Comparison of ENCODE assay signal across 26 cellular contexts in the genomic region with DNA sequence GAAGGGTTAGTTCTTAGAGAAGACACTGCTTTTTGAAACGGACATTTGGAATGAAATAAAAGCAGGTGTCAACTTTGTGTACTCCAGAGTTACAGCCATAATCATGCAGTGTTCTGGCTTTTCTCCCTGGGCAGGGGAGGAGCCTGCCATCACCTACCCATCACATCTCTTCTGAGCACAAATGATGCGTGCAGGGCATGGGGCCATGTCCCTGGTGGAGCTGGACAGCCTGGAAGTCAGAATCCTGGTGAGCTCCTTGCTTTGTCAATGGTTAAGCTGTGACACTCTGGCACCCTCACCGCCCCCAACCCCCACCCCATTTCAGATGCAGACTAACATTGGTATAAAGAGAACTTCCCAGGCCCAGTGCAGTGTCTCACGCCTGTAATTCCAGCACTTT.
"Had no signal": no experiment of that assay in that cellular context is flagged by ENCODE, and none has a peak within 500 bp of the region (broad histone marks: within the 10 kb centered on the region; RNA-seq: fewer than 3 reads in every experiment).

No MANE protein-coding gene starts in this region.

- H3K27me3 Mint-ChIP-seq: activated CD8-positive, alpha-beta T cell treated with anti-CD3 and anti-CD28 coated beads for 36 hours; activated naive CD4-positive, alpha-beta T cell treated with anti-CD3 and anti-CD28 coated beads, Interleukin-2, amount 50 U/mL, for 24 hours; activated T-helper 17 cell treated with anti-CD3 and anti-CD28 coated beads, Interleukin-2, amount 50 U/mL, for 72 hours had no signal

- H3K4me3 ChIP-seq: breast epithelium, left lung, pancreas, prostate gland, stomach, thyroid gland had no signal

- H3K36me3 Mint-ChIP-seq: activated naive CD4-positive, alpha-beta T cell treated with anti-CD3 and anti-CD28 coated beads, Interleukin-2, amount 50 U/mL, for 24 hours; mesothelial cell of epicardium; naive thymus-derived CD4-positive, alpha-beta T cell; stimulated activated naive B cell treated with anti-CD40 and anti-IgM and Interleukin-4, amounts not matched to agents 10 μg/mL and 1 μg/mL and 100 μg/mL, for 72 hours had no signal

- H3K27ac ChIP-seq: breast epithelium, epithelial cell of prostate, left lung, pancreas, prostate gland, stomach, thyroid gland had no signal

- H3K27me3 ChIP-seq: breast epithelium, left lung, pancreas, stomach, thyroid gland had no signal

- H3K36me3 ChIP-seq: breast epithelium, left lung, pancreas, prostate gland, stomach, thyroid gland had no signal

- H3K4me1 ChIP-seq: breast epithelium, left lung, pancreas, prostate gland, stomach had no signal

- H3K4me1 Mint-ChIP-seq: activated B cell treated with CpG ODN at 0.5 μM for 24 hours; mesothelial cell of epicardium; stimulated activated naive B cell treated with anti-CD40 and anti-IgM and Interleukin-4, amounts not matched to agents 10 μg/mL and 1 μg/mL and 100 μg/mL, for 72 hours had no signal

- DNase-seq: activated B cell treated with CpG ODN at 0.5 μM for 24 hours; activated CD4-positive, alpha-beta T cell treated with anti-CD3 and anti-CD28 coated beads, Interleukin-2, amount 50 U/mL, for 1 hour; activated CD8-positive, alpha-beta T cell treated with anti-CD3 and anti-CD28 coated beads for 36 hours; activated gamma-delta T cell treated with Interleukin-2 at 50 U/mL for 16 hours; activated T-cell treated with anti-CD3 and anti-CD28 coated beads, Interleukin-2, amount 50 U/mL, for 4 hours; dermis blood vessel endothelial cell; effector CD8-positive, alpha-beta T cell; kidney glomerular epithelial cell; left lung; naive thymus-derived CD4-positive, alpha-beta T cell; pancreas; retina; stimulated activated CD4-positive, alpha-beta T cell treated with anti-CD3 and anti-CD28 coated beads, Interleukin-15, amount 100 ng/mL, for 24 hours; stimulated activated CD4-positive, alpha-beta T cell treated with anti-CD3 and anti-CD28 coated beads, Interleukin-2, amount 100 ng/mL, for 24 hours; stimulated activated naive B cell treated with anti-CD40 and anti-IgM and Interleukin-4, amounts not matched to agents 10 μg/mL and 1 μg/mL and 100 μg/mL, for 72 hours; stomach; T-helper 2 cell; thyroid gland had no signal

- FAIRE-seq: colon, endometrium, pancreas had no signal

- H3K9me3 ChIP-seq: breast epithelium, left lung, pancreas, prostate gland, stomach, thyroid gland had no signal

- H3K4me3 Mint-ChIP-seq: activated B cell treated with CpG ODN at 0.5 μM for 24 hours; activated CD8-positive, alpha-beta T cell treated with anti-CD3 and anti-CD28 coated beads for 36 hours; activated naive CD4-positive, alpha-beta T cell treated with anti-CD3 and anti-CD28 coated beads, Interleukin-2, amount 50 U/mL, for 24 hours; activated T-cell treated with anti-CD3 and anti-CD28 coated beads, Interleukin-2, amount 50 U/mL, for 4 hours; activated T-helper 17 cell treated with anti-CD3 and anti-CD28 coated beads, Interleukin-2, amount 50 U/mL, for 72 hours; mesothelial cell of epicardium; naive thymus-derived CD4-positive, alpha-beta T cell; stimulated activated naive B cell treated with anti-CD40 and anti-IgM and Interleukin-4, amounts not matched to agents 10 μg/mL and 1 μg/mL and 100 μg/mL, for 72 hours had no signal

- H3K27ac Mint-ChIP-seq: activated B cell treated with CpG ODN at 0.5 μM for 24 hours; activated CD8-positive, alpha-beta T cell treated with anti-CD3 and anti-CD28 coated beads for 36 hours; activated naive CD4-positive, alpha-beta T cell treated with anti-CD3 and anti-CD28 coated beads, Interleukin-2, amount 50 U/mL, for 24 hours; activated T-helper 17 cell treated with anti-CD3 and anti-CD28 coated beads, Interleukin-2, amount 50 U/mL, for 72 hours; mesothelial cell of epicardium; stimulated activated naive B cell treated with anti-CD40 and anti-IgM and Interleukin-4, amounts not matched to agents 10 μg/mL and 1 μg/mL and 100 μg/mL, for 72 hours had no signal

- ATAC-seq: activated CD8-positive, alpha-beta T cell treated with anti-CD3 and anti-CD28 coated beads for 36 hours; activated T-cell treated with anti-CD3 and anti-CD28 coated beads, Interleukin-2, amount 50 U/mL, for 4 hours; left lung; naive thymus-derived CD4-positive, alpha-beta T cell; pancreas; stimulated activated naive B cell treated with anti-CD40 and anti-IgM and Interleukin-4, amounts not matched to agents 10 μg/mL and 1 μg/mL and 100 μg/mL, for 72 hours had no signal

- H3K9me3 Mint-ChIP-seq: activated B cell treated with CpG ODN at 0.5 μM for 24 hours; activated CD8-positive, alpha-beta T cell treated with anti-CD3 and anti-CD28 coated beads for 36 hours; activated naive CD4-positive, alpha-beta T cell treated with anti-CD3 and anti-CD28 coated beads, Interleukin-2, amount 50 U/mL, for 24 hours; activated T-cell treated with anti-CD3 and anti-CD28 coated beads, Interleukin-2, amount 50 U/mL, for 4 hours; activated T-helper 17 cell treated with anti-CD3 and anti-CD28 coated beads, Interleukin-2, amount 50 U/mL, for 72 hours; stimulated activated naive B cell treated with anti-CD40 and anti-IgM and Interleukin-4, amounts not matched to agents 10 μg/mL and 1 μg/mL and 100 μg/mL, for 72 hours had no signal
